Comparison of ENCODE assay signal across 20 cellular contexts in genomic region chr6:109347779-109348178, GRCh38.
"Had no signal": no experiment of that assay in that cellular context is flagged by ENCODE, and none has a peak within 500 bp of the region (broad histone marks: within the 10 kb centered on the region; RNA-seq: fewer than 3 reads in every experiment).

No MANE protein-coding gene starts in this region.

- H3K27me3 Mint-ChIP-seq: activated CD4-positive, alpha-beta T cell treated with anti-CD3 and anti-CD28 coated beads for 36 hours; activated naive CD8-positive, alpha-beta T cell treated with anti-CD3 and anti-CD28 coated beads, Interleukin-2, amount 10 ng/mL, durations not matched to agents 7 days and 5 days; activated T-helper 17 cell treated with anti-CD3 and anti-CD28 coated beads, Interleukin-2, amount 50 U/mL, for 72 hours had no signal

- H3K4me3 Mint-ChIP-seq: activated CD4-positive, alpha-beta T cell treated with anti-CD3 and anti-CD28 coated beads for 36 hours; activated naive CD8-positive, alpha-beta T cell treated with anti-CD3 and anti-CD28 coated beads, Interleukin-2, amount 10 ng/mL, durations not matched to agents 7 days and 5 days; activated T-helper 17 cell treated with anti-CD3 and anti-CD28 coated beads, Interleukin-2, amount 50 U/mL, for 72 hours; mesothelial cell of epicardium; nephron progenitor cell; WTC11 had no signal

- H3K27me3 ChIP-seq: cardiac muscle cell, left lung, tibial artery, uterus had no signal

- H3K9me3 ChIP-seq: left lung, tibial artery, uterus had no signal

- H3K9me3 Mint-ChIP-seq: activated naive CD8-positive, alpha-beta T cell treated with anti-CD3 and anti-CD28 coated beads, Interleukin-2, amount 10 ng/mL, durations not matched to agents 7 days and 5 days; activated T-helper 17 cell treated with anti-CD3 and anti-CD28 coated beads, Interleukin-2, amount 50 U/mL, for 72 hours; mesothelial cell of epicardium; nephron progenitor cell; WTC11 had no signal

- H3K36me3 Mint-ChIP-seq: WTC11 had no signal

- H3K27ac ChIP-seq: cardiac muscle cell, left lung, tibial artery, uterus had no signal

- H3K36me3 ChIP-seq: cardiac muscle cell, left lung, tibial artery, uterus had no signal

- H3K4me1 Mint-ChIP-seq: nephron progenitor cell had no signal

- H3K27ac Mint-ChIP-seq: activated CD4-positive, alpha-beta T cell treated with anti-CD3 and anti-CD28 coated beads for 36 hours; activated naive CD8-positive, alpha-beta T cell treated with anti-CD3 and anti-CD28 coated beads, Interleukin-2, amount 10 ng/mL, durations not matched to agents 7 days and 5 days; activated T-helper 17 cell treated with anti-CD3 and anti-CD28 coated beads, Interleukin-2, amount 50 U/mL, for 72 hours; mesothelial cell of epicardium; nephron progenitor cell; WTC11 had no signal

- H3K4me1 ChIP-seq: uterus had no signal

- DNase-seq: activated CD4-positive, alpha-beta T cell treated with anti-CD3 and anti-CD28 coated beads for 36 hours; activated CD4-positive, alpha-beta T cell treated with anti-CD3 and anti-CD28 coated beads, Interleukin-2, amount 50 U/mL, for 48 hours; activated naive CD4-positive, alpha-beta T cell; activated naive CD8-positive, alpha-beta T cell treated with anti-CD3 and anti-CD28 coated beads, Interleukin-2, amount 10 ng/mL, durations not matched to agents 7 days and 5 days; activated T-cell treated with anti-CD3 and anti-CD28 coated beads, Interleukin-2, amount 50 U/mL, for 1 hour; foreskin melanocyte; left lung; nephron progenitor cell; posterior cingulate gyrus; retina; stimulated activated CD4-positive, alpha-beta T cell treated with anti-CD3 and anti-CD28 coated beads, Interleukin-12 subunit alpha, Interleukin-12 subunit beta, amount 100 ng/mL, for 4 hours; stimulated activated CD4-positive, alpha-beta T cell treated with anti-CD3 and anti-CD28 coated beads, Interleukin-1b, Interleukin-23, amount 100 ng/mL, for 48 hours; stimulated activated CD8-positive, alpha-beta memory T cell treated with anti-CD3 and anti-CD28 coated beads, Interleukin-4, amount 100 ng/mL, for 48 hours; stimulated activated naive CD4-positive, alpha-beta T cell; uterus had no signal

- H3K4me3 ChIP-seq: cardiac muscle cell, left lung, tibial artery, uterus had no signal

- ATAC-seq: activated CD4-positive, alpha-beta T cell treated with anti-CD3 and anti-CD28 coated beads for 36 hours; activated T-helper 17 cell treated with anti-CD3 and anti-CD28 coated beads, Interleukin-2, amount 50 U/mL, for 72 hours; left lung; WTC11 had no signal
